10 cellular contexts compared by ENCODE assay signal in genomic region chr5:125043781-125044391, GRCh38.
DNase-seq lines count a peak whose midpoint lies in the region; ATAC-seq and TF ChIP-seq lines count a peak whose summit lies in the region.
"Had no signal": no experiment of that assay in that cellular context is flagged by ENCODE, and none has a peak within 500 bp of the region (broad histone marks: within the 10 kb centered on the region; RNA-seq: fewer than 3 reads in every experiment).

No MANE protein-coding gene starts in this region.

- no peak for TF ChIP-seq EP300 in transverse colon (IDR thresholded peaks at IDR 0.05; ENCODE audit: low read depth)

- no peak overlapping the region for H3K4me3 ChIP-seq in transverse colon

- no peaks in the 10 kb centered on the region for H3K36me3 ChIP-seq in transverse colon

- intact Hi-C loops in left ventricle myocardium superior (cut with micrococcal nuclease) (no loop called here), transverse colon (cut with DNase I; ENCODE audit: low total_unique reads) (no loop called here)

- H3K9me3 ChIP-seq in transverse colon: no peaks in the 10 kb centered on the region

- ATAC-seq in left ventricle myocardium superior (peak; percentile 98), GM19035 (IDR thresholded peaks at IDR 0.05; ENCODE audit: unreplicated experiment) (no peak), GM19463 (IDR thresholded peaks at IDR 0.05; ENCODE audit: unreplicated experiment) (no peak)

- TF ChIP-seq CTCF in transverse colon (IDR thresholded peaks at IDR 0.05): no peak

- H3K27me3 ChIP-seq in transverse colon: no peaks in the 10 kb centered on the region

- in situ Hi-C loops in transverse colon (cut with MboI; ENCODE audit: low pct_ligation_motif_present in 1 of 4, low pct_unique_long_range_greater_than_20kb in 1 of 4, low sequenced_read_pairs in 3 of 4): no loop called here

- peaks cover 3 to 15% (median 7%) of the 10 kb centered on the region in 4 donors for H3K4me1 ChIP-seq in transverse colon

- 51 to 80% methylated on average over 2 to 8 of the region's 8 CpGs for WGBS in transverse colon (ENCODE audit: low coverage in 1 of 2), 2 donors

- DNase-seq in DMS153 (lab: John Stamatoyannopoulos, UW): peak; percentile 13
- no peak for DNase-seq in DMS153 treated with DMSO at 0.1 percent for 48 hours (lab: John Stamatoyannopoulos, UW; ENCODE audit: unreplicated experiment)
- peak; percentile 85 for DNase-seq in SK-N-DZ (ENCODE audit: low spot score)
- DNase-seq in left ventricle myocardium superior: peak; percentile 85
- peak; percentile 23 for DNase-seq in transverse colon
- DNase-seq in effector CD8-positive, alpha-beta T cell (lab: John Stamatoyannopoulos, UW): no peak
- DNase-seq: 8988T, H9 had no signal

- TF ChIP-seq POLR2A in transverse colon (IDR thresholded peaks at IDR 0.05): no peak

- H3K27ac ChIP-seq in transverse colon: no peak overlapping the region

Comparison
In these comparisons a context has a peak if more than half of its experiments do, and no peak if none do; other contexts are left out.
1. DNase-seq: peak in DMS153 (single experiment), SK-N-DZ (single experiment), left ventricle myocardium superior (single experiment) and transverse colon (single experiment); none in DMS153 treated with DMSO at 0.1 percent for 48 hours (single experiment) and effector CD8-positive, alpha-beta T cell (single experiment).